22 cellular contexts compared by ENCODE assay signal in genomic region chr6:134303903-134304302, GRCh38. TPM values are rescaled to one million over a fixed set of nuclear protein-coding genes. Genes with fewer than 3 reads are reported as not detected.
A peak's percentile ranks its signal among the peaks of the same experiment; 100 is the strongest.
DNase-seq lines count a peak whose midpoint lies in the region; ATAC-seq and TF ChIP-seq lines count a peak whose summit lies in the region.
"Had no signal": no experiment of that assay in that cellular context is flagged by ENCODE, and none has a peak within 500 bp of the region (broad histone marks: within the 10 kb centered on the region; RNA-seq: fewer than 3 reads in every experiment).

No MANE protein-coding gene starts in this region.

- H3K14ac ChIP-seq in mesenchymal stem cell (ENCODE audit: low read length in 2 of 2): no peak overlapping the region

- no peak overlapping the region for H3K27ac ChIP-seq in mesenchymal stem cell (ENCODE audit: low read length, poor library complexity, severe bottlenecking)
- peak overlapping the region; percentile 54 to 71 (median 68) for H3K27ac ChIP-seq in thyroid gland
- H3K27ac ChIP-seq: C4-2B had no signal

- H4K91ac ChIP-seq in mesenchymal stem cell (ENCODE audit: low read length): no peak overlapping the region

- peak; percentile 23 for ATAC-seq in Right ventricle myocardium inferior
- no peak for ATAC-seq in Right ventricle myocardium superior (ENCODE audit: poor library complexity)
- ATAC-seq: left lobe of liver had no signal

- H3K4me3 ChIP-seq in choroid plexus epithelial cell (ENCODE audit: low read depth, low read length) (no peak overlapping the region), mesenchymal stem cell (ENCODE audit: insufficient read depth in 1 of 2, low read depth in 1 of 2, low read length in 2 of 2) (peak overlapping the region in 1 of 2 experiments; percentile 45), thyroid gland (replicated peaks in 1 of 3) (no peak overlapping the region)

- H2AFZ ChIP-seq in mesenchymal stem cell (ENCODE audit: low read depth, low read length): no peak overlapping the region

- no peaks in the 10 kb centered on the region for H3K9me3 ChIP-seq in mesenchymal stem cell (ENCODE audit: control insufficient read depth, low read length)
- no peaks in the 10 kb centered on the region for H3K9me3 ChIP-seq in thyroid gland

- no peak overlapping the region for H4K8ac ChIP-seq in mesenchymal stem cell (ENCODE audit: low read length)

- no peak overlapping the region for H3K4me2 ChIP-seq in mesenchymal stem cell (ENCODE audit: low read length, poor library complexity, severe bottlenecking)

- H2BK5ac ChIP-seq in mesenchymal stem cell (ENCODE audit: low read depth, low read length, poor library complexity, severe bottlenecking): no peak overlapping the region

- 97% methylated on average over 6 of the region's 6 CpGs for WGBS in mesenchymal stem cell
- 68 to 69% methylated on average over 6 of the region's 6 CpGs for WGBS in thyroid gland, 2 donors

- DNase-seq in Right ventricle myocardium inferior (ENCODE audit: missing footprints) (no peak), Right ventricle myocardium superior (no peak), choroid plexus epithelial cell (ENCODE audit: low read depth) (peak; percentile 42), mesenchymal stem cell (no peak), thyroid gland (no peak), NCI-H2227 (lab: John Stamatoyannopoulos, UW; ENCODE audit: unreplicated experiment) (no peak), NCI-H1105 treated with DMSO at 0.1 percent for 48 hours (lab: John Stamatoyannopoulos, UW) (no peak), SKM-1 treated with dmso at 0.1 percent for 144 hours (lab: John Stamatoyannopoulos, UW; ENCODE audit: unreplicated experiment) (no peak)
- DNase-seq: activated CD4-positive, alpha-beta T cell treated with anti-CD3 and anti-CD28 coated beads, Interleukin-2, amount 50 U/mL, for 1 hour; activated effector memory CD4-positive, alpha-beta T cell treated with anti-CD3 and anti-CD28 coated beads, Interleukin-2, amount 50 U/mL, for 16 hours; erythroblast; glutamatergic neuron; HFFc6; MM.1S; NCI-H1694; NCI-H774; OCI-M1; SHP77 treated with DMSO at 0.1 percent for 48 hours; stimulated activated CD4-positive, alpha-beta T cell treated with anti-CD3 and anti-CD28 coated beads, Interleukin-4, amount 100 ng/mL, for 24 hours; T-helper 1 cell had no signal

- H2BK15ac ChIP-seq in mesenchymal stem cell (ENCODE audit: low read depth, poor library complexity, severe bottlenecking): no peak overlapping the region

- TF ChIP-seq POLR2A in thyroid gland (IDR thresholded peaks at IDR 0.05): no peak

- no peak overlapping the region for H2AK5ac ChIP-seq in mesenchymal stem cell (ENCODE audit: low read length, severe bottlenecking)

- TF ChIP-seq CTCF in choroid plexus epithelial cell (conservative IDR thresholded peaks at IDR 0.05; ENCODE audit: low read depth, low read length) (no peak), thyroid gland (IDR thresholded peaks at IDR 0.05) (no peak)

- H3K4ac ChIP-seq in mesenchymal stem cell (ENCODE audit: low read depth in 1 of 2, low read length in 2 of 2): no peak overlapping the region

- H3K36me3 ChIP-seq in mesenchymal stem cell (ENCODE audit: control insufficient read depth in 1 of 2, insufficient read depth in 2 of 2, low read depth in 1 of 2, low read length in 2 of 2) (no peaks in the 10 kb centered on the region), thyroid gland (no peaks in the 10 kb centered on the region)

- H3K79me1 ChIP-seq in mesenchymal stem cell (replicated peaks; ENCODE audit: low read length, poor library complexity, severe bottlenecking): no peaks in the 10 kb centered on the region

- H3K27me3 ChIP-seq in mesenchymal stem cell (ENCODE audit: control insufficient read depth in 1 of 2, insufficient read depth in 1 of 2, low read length in 2 of 2) (no peaks in the 10 kb centered on the region), thyroid gland (no peaks in the 10 kb centered on the region)

- H3K18ac ChIP-seq in mesenchymal stem cell (ENCODE audit: low read depth in 1 of 2, low read length in 2 of 2): no peak overlapping the region

- H2BK120ac ChIP-seq in mesenchymal stem cell (ENCODE audit: low read depth, low read length): no peak overlapping the region

- intact Hi-C loops in Right ventricle myocardium inferior (cut with DNase I): no loop called here
- intact Hi-C loops in Right ventricle myocardium superior (cut with DNase I): no loop called here
- intact Hi-C loops in thyroid gland (cut with DNase I): no loop called here

- H3K4me1 ChIP-seq in mesenchymal stem cell (ENCODE audit: control insufficient read depth, insufficient read depth, low read depth, low read length): peaks cover 2% of the 10 kb centered on the region
- H3K4me1 ChIP-seq in thyroid gland: peaks cover 22 to 36% of the 10 kb centered on the region in 2 donors

- H2BK12ac ChIP-seq in mesenchymal stem cell (ENCODE audit: low read length in 2 of 2): no peak overlapping the region

- peak overlapping the region; percentile 56 for H3K9ac ChIP-seq in mesenchymal stem cell (ENCODE audit: low read length)

- no peak overlapping the region for H3K23ac ChIP-seq in mesenchymal stem cell (ENCODE audit: low read length in 2 of 2)

RNA-seq across cellular contexts. Expression of gene SGK1, which starts 14.0 kb away (rescaled TPM):
- 28.1 TPM for total RNA-seq in Right ventricle myocardium inferior
- 23.6 TPM for total RNA-seq in Right ventricle myocardium superior
- polyA plus RNA-seq in mesenchymal stem cell (2013, experiment 1 of 2): 54.2 TPM
- polyA plus RNA-seq in mesenchymal stem cell (2013, experiment 2 of 2): 54.0 TPM
- 100 to 1,000 TPM; 151 to 361 (median 194) TPM for total RNA-seq in thyroid gland
